In genomic region chr12:67929373-67929772, GRCh38 we compare ENCODE assay signal across 20 cellular contexts. TPM values are rescaled to one million over a fixed set of nuclear protein-coding genes. Genes with fewer than 3 reads are reported as not detected.
DNase-seq lines count a peak whose midpoint lies in the region; ATAC-seq, FAIRE-seq and TF ChIP-seq lines count a peak whose summit lies in the region.
"Had no signal": no experiment of that assay in that cellular context is flagged by ENCODE, and none has a peak within 500 bp of the region (broad histone marks: within the 10 kb centered on the region; RNA-seq: fewer than 3 reads in every experiment).

No MANE protein-coding gene starts in this region.

- no peaks in the 10 kb centered on the region for H3K4me1 Mint-ChIP-seq in astrocyte (ENCODE audit: low read depth, unreplicated experiment)
- H3K4me1 Mint-ChIP-seq: B cell had no signal

- DNase-seq in astrocyte (ENCODE audit: low read depth) (no peak), epithelial cell of esophagus (ENCODE audit: low read depth) (peak; percentile 36), right cardiac atrium (no peak), psoas muscle (no peak), nucleus accumbens (lab: John Stamatoyannopoulos, UW) (no peak), amniotic stem cell (lab: John Stamatoyannopoulos, UW) (no peak)
- DNase-seq: CD4-positive, alpha-beta T cell; EL; H7; IMR-90; Karpas-422; NCI-H1092; SHP77; SK-N-SH had no signal

- H3K9me3 ChIP-seq in astrocyte (ENCODE audit: insufficient read depth, low read depth, low read length): no peaks in the 10 kb centered on the region
- no peaks in the 10 kb centered on the region for H3K9me3 ChIP-seq in right cardiac atrium (ENCODE audit: control insufficient read depth, low read length)
- H3K9me3 ChIP-seq in psoas muscle: no peaks in the 10 kb centered on the region
- H3K9me3 ChIP-seq: MG63, SK-N-SH had no signal

- H3K4me1 ChIP-seq in astrocyte (ENCODE audit: insufficient read depth, low read length) (no peaks in the 10 kb centered on the region), right cardiac atrium (ENCODE audit: control insufficient read depth, insufficient read depth, low read length) (no peaks in the 10 kb centered on the region), psoas muscle (peaks cover 24% of the 10 kb centered on the region)

- no peak overlapping the region for H3K4me3 Mint-ChIP-seq in astrocyte (ENCODE audit: unreplicated experiment)
- H3K4me3 Mint-ChIP-seq: B cell; CD4-positive, alpha-beta T cell had no signal

- no peaks in the 10 kb centered on the region for H3K36me3 Mint-ChIP-seq in astrocyte (ENCODE audit: low read depth, unreplicated experiment)

- H2AFZ ChIP-seq in astrocyte (ENCODE audit: low read depth, low read length): no peak overlapping the region

- intact Hi-C loops in right cardiac atrium (cut with DNase I) (no loop called here), psoas muscle (cut with DNase I) (no loop called here)

- no peak overlapping the region for H3K27ac Mint-ChIP-seq in astrocyte (ENCODE audit: unreplicated experiment)
- H3K27ac Mint-ChIP-seq: B cell; CD4-positive, alpha-beta T cell had no signal

- no peak overlapping the region for H3K4me3 ChIP-seq in astrocyte (ENCODE audit: insufficient read depth, low read depth, low read length)
- H3K4me3 ChIP-seq in epithelial cell of esophagus (ENCODE audit: low read length): no peak overlapping the region
- no peak overlapping the region for H3K4me3 ChIP-seq in right cardiac atrium (ENCODE audit: low read length)
- H3K4me3 ChIP-seq in psoas muscle: no peak overlapping the region
- H3K4me3 ChIP-seq: MG63 had no signal

- no peak overlapping the region for H3K27ac ChIP-seq in astrocyte (ENCODE audit: low read depth, low read length)
- peak overlapping the region; percentile 75 for H3K27ac ChIP-seq in right cardiac atrium (ENCODE audit: low read length)
- H3K27ac ChIP-seq in psoas muscle: peak overlapping the region; percentile 56

- ATAC-seq in right cardiac atrium: peak in 1 of 2 donors; percentile 8
- ATAC-seq in psoas muscle: peak in 3 of 4 donors; percentile 58 to 80 (median 60)
- ATAC-seq in HG02970 (IDR thresholded peaks at IDR 0.05; ENCODE audit: low FRiP score, unreplicated experiment): no peak
- ATAC-seq in HG02798 (IDR thresholded peaks at IDR 0.05; ENCODE audit: poor library complexity, unreplicated experiment): no peak

- H3K4me2 ChIP-seq in astrocyte (ENCODE audit: low read length): no peak overlapping the region
- H3K4me2 ChIP-seq: SK-N-SH had no signal

- peaks cover 4% of the 10 kb centered on the region for H3K27me3 Mint-ChIP-seq in astrocyte (ENCODE audit: low read depth, unreplicated experiment)
- H3K27me3 Mint-ChIP-seq: CD4-positive, alpha-beta T cell had no signal

- H3K79me2 ChIP-seq in astrocyte (ENCODE audit: insufficient read depth, low read length): no peaks in the 10 kb centered on the region

- H3K9me3 Mint-ChIP-seq in astrocyte (ENCODE audit: unreplicated experiment): no peaks in the 10 kb centered on the region
- H3K9me3 Mint-ChIP-seq: CD4-positive, alpha-beta T cell had no signal

- TF ChIP-seq CTCF in astrocyte (IDR thresholded peaks at IDR 0.05; ENCODE audit: insufficient read depth, low read depth, low read length) (no peak), epithelial cell of esophagus (IDR thresholded peaks at IDR 0.05; ENCODE audit: insufficient read depth, low read depth, low read length, missing control alignments) (no peak), psoas muscle (IDR thresholded peaks at IDR 0.05) (no peak)

- no peaks in the 10 kb centered on the region for H4K20me1 ChIP-seq in astrocyte (ENCODE audit: insufficient read depth, low read length)

- WGBS in right cardiac atrium: 40% methylated on average over 2 of the region's 2 CpGs
- WGBS in psoas muscle, 3 donors: 21 to 39% (median 23%) methylated on average over 2 of the region's 2 CpGs

- H3K36me3 ChIP-seq in astrocyte (ENCODE audit: insufficient read depth, low read length): no peaks in the 10 kb centered on the region
- no peaks in the 10 kb centered on the region for H3K36me3 ChIP-seq in psoas muscle (ENCODE audit: insufficient read depth in 1 of 2, low read depth in 1 of 2)
- H3K36me3 ChIP-seq: MG63 had no signal

- no peaks in the 10 kb centered on the region for H3K27me3 ChIP-seq in astrocyte (ENCODE audit: insufficient read depth, low read length)
- H3K27me3 ChIP-seq in right cardiac atrium (ENCODE audit: control insufficient read depth, insufficient read depth): no peaks in the 10 kb centered on the region
- H3K27me3 ChIP-seq in psoas muscle (ENCODE audit: insufficient read depth in 3 of 3, low read length in 2 of 3): no peaks in the 10 kb centered on the region
- H3K27me3 ChIP-seq: MG63 had no signal

- FAIRE-seq in astrocyte (lab: Jason Lieb, UNC): peak; percentile 55

- no peak overlapping the region for H3K9ac ChIP-seq in astrocyte (ENCODE audit: low read length)
- H3K9ac ChIP-seq: SK-N-SH had no signal

RNA-seq across cellular contexts. Expression of gene IFNG-AS1, which starts 59.9 kb away (rescaled TPM):
- total RNA-seq in astrocyte (not detected in 2 replicates), right cardiac atrium (1 to 10 TPM in 1 of 4 donors, under 1 TPM in 2, not detected in 1; 0.80 to 1.4 (median 0.93) TPM), psoas muscle (under 1 TPM in 1 of 4 donors, not detected in 3; 0.21 TPM)
- polyA plus RNA-seq in right cardiac atrium (0.79 TPM), psoas muscle (under 1 TPM in 1 of 3 donors, not detected in 2; 0.08 TPM)
- total RNA-seq: H7, HT1080, IMR-90 had no signal
- polyA plus RNA-seq: AG04450, IMR-90, SK-N-SH had no signal

Comparison
In these comparisons a context has a peak if more than half of its experiments do, and no peak if none do; other contexts are left out.
1. ATAC-seq: peak in psoas muscle (3 of 4); none in HG02970 (single experiment) and HG02798 (single experiment).